ENCODE assay signal across 21 cellular contexts in the genomic region with DNA sequence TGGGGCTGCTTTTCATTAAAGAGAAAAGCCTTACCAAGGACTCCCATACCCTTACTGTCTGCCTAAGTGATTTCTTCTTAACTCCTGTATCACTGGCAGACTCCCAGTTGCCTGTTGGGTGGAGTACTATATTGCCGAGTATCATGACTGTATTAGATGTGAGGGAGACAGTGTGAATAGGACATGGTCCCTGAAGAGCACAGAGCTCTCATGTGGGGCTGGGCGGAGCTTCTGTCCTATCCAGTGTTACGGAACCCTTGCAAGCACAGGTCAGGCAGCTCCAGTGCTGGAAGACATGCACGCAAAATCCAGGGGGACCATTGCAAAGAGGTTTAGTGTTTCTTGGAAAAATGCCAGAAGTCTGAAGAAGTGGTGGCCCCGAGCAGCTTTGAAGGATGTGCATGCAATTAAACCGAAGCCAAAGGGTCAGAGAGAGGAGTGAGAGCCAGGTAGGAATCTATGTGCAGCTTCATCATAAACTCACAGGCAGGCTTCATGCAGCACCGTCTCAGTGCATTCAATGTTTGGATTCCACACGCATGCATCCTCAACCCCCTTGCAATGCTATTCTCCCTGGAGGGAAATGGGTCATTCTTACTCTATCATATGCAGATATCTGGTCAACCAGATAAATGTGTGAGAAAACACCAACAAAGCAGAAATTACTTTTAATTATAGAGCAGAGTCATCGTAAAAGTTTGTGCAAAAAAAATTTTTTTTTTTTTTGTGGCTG. TPM values are rescaled to one million over a fixed set of nuclear protein-coding genes. Genes with fewer than 3 reads are reported as not detected.
DNase-seq lines count a peak whose midpoint lies in the region; ATAC-seq and FAIRE-seq lines count a peak whose summit lies in the region.
"Had no signal": no experiment of that assay in that cellular context is flagged by ENCODE, and none has a peak within 500 bp of the region (broad histone marks: within the 10 kb centered on the region; RNA-seq: fewer than 3 reads in every experiment).

No MANE protein-coding gene starts in this region.

- ATAC-seq in GM19035 (IDR thresholded peaks at IDR 0.05; ENCODE audit: unreplicated experiment) = no peak
- ATAC-seq: activated CD8-positive, alpha-beta memory T cell treated with anti-CD3 and anti-CD28 coated beads, Interleukin-2, amount 10 ng/mL, durations not matched to agents 7 days and 5 days had no signal

- no peak for FAIRE-seq in small intestine (lab: Jason Lieb, UNC)
- FAIRE-seq: astrocyte, keratinocyte had no signal

- peak in 2 of 3 experiments; percentile 75 to 87 for DNase-seq in NCI-H1417 (lab: John Stamatoyannopoulos, UW)
- DNase-seq in NCI-H1417 treated with DMSO at 0.1 percent for 48 hours (lab: John Stamatoyannopoulos, UW) = no peak
- DNase-seq in NCI-H2171 treated with DMSO at 0.1 percent for 48 hours (lab: John Stamatoyannopoulos, UW) = peak; percentile 52
- DNase-seq in epidermal melanocyte (ENCODE audit: insufficient read length, low spot score) = peak; percentile 16
- peak; percentile 5 for DNase-seq in small intestine
- DNase-seq in SW480 (ENCODE audit: low spot score) = no peak
- DNase-seq in cerebellar cortex (ENCODE audit: low spot score) = no peak
- DNase-seq: 8988T; activated CD8-positive, alpha-beta memory T cell treated with anti-CD3 and anti-CD28 coated beads, Interleukin-2, amount 10 ng/mL, durations not matched to agents 7 days and 5 days; activated effector memory CD4-positive, alpha-beta T cell treated with anti-CD3 and anti-CD28 coated beads, Interleukin-2, amount 50 U/mL, for 16 hours; CD4-positive, alpha-beta T cell; head of caudate nucleus; MG63; NCI-H226; RPMI8226; stimulated activated CD4-positive, alpha-beta T cell treated with anti-CD3 and anti-CD28 coated beads, Interleukin-15, amount 100 ng/mL, for 24 hours had no signal

- H3K36me3 ChIP-seq in small intestine (ENCODE audit: control insufficient read depth in 2 of 2, insufficient read depth in 2 of 2, low read length in 2 of 2) = no peaks in the 10 kb centered on the region
- H3K36me3 ChIP-seq: MG63, prostate gland had no signal

- no peaks in the 10 kb centered on the region for H3K9me3 ChIP-seq in small intestine (ENCODE audit: control insufficient read depth, low read depth)
- H3K9me3 ChIP-seq: prostate gland had no signal

- H3K27me3 ChIP-seq in small intestine (ENCODE audit: control insufficient read depth in 2 of 2, insufficient read depth in 2 of 2, low read length in 2 of 2) = no peaks in the 10 kb centered on the region

- 44 to 63% (median 44%) methylated on average over 9 of the region's 9 CpGs for WGBS in small intestine, 3 donors

- no peak overlapping the region for H3K27ac ChIP-seq in small intestine (ENCODE audit: low read depth in 1 of 2, low read length in 1 of 2)
- H3K27ac ChIP-seq: coronary artery, prostate gland had no signal

- no peak overlapping the region for H3K4me3 ChIP-seq in small intestine (ENCODE audit: low read depth in 1 of 2, low read length in 2 of 2)
- H3K4me3 ChIP-seq: coronary artery, MG63, prostate gland had no signal

- H3K4me1 ChIP-seq in small intestine (ENCODE audit: control insufficient read depth in 2 of 2, insufficient read depth in 1 of 2, low read depth in 1 of 2, low read length in 1 of 2) = no peaks in the 10 kb centered on the region
- H3K4me1 ChIP-seq: prostate gland had no signal

RNA-seq across cellular contexts. Expression of a gene that starts 49.7 kb away (rescaled TPM):
- polyA plus RNA-seq in small intestine = 10 to 100 TPM in 1 of 3 donors, 1 to 10 TPM in 2; 7.2 to 14.4 (median 9.7) TPM

RNA-seq across cellular contexts. Expression of a gene that starts 49.7 kb away (rescaled TPM):
- 10 to 100 TPM; 23.9 to 33.0 (median 27.6) TPM for polyA plus RNA-seq in small intestine

Comparison
In these comparisons a context has a peak if more than half of its experiments do, and no peak if none do; other contexts are left out.
1. DNase-seq: peak in NCI-H1417 (2 of 3), NCI-H2171 treated with DMSO at 0.1 percent for 48 hours (single experiment), epidermal melanocyte (single experiment) and small intestine (single experiment); none in NCI-H1417 treated with DMSO at 0.1 percent for 48 hours (single experiment), SW480 (single experiment) and cerebellar cortex (single experiment).